In the genomic region with DNA sequence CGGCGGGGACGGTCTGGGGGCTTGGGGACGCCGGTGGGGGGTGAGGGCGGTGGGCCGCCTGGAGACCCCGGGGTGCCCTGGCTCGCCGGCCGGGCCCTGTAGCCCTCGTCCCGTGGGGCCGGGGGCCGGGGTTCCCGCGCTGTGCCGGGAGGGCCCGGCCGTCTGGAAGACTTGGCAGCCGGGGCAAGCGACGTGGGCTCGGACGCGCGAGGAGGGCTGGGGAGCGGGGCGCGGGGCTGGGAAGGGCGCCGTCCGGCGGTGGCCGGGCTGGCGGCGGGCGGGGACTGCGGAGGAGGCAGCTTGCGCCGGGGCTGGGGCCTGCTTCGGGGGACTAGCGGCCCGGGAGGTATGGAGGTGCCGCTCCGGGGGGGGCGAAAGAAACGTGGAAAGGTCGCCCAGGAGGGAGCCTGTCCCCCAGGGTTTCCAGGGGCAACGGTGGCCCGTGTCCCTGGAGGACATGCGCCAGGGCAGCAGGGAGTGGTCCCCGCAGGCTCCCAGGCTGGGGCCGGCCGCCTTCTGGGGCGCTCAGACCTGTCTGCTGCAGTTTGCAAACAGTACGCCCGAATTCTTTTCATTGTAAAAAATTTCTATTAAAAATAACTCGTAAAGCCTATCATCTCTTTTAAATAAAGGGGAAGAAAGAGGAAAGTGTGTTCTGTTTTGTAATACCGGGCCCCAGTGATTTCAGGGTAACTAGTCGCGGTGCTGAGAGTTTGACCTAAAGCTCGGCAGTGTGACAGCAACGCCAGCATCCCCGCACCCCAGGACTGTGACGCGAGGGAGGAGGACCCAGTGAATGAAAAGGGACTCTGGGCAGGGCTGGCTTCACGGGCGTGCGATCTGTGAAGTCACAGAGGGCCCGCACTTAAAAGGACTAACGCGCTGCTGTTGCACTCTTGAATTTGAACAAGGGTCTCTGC, we compare ENCODE assay signal across 1 cellular context.
TF ChIP-seq lines count a peak whose summit lies in the region.

No MANE protein-coding gene starts in this region.

TF ChIP-seq in HepG2, 621 proteins besides CTCF, POLR2A, EP300 and RAD21 (continued from another document):
- TF ChIP-seq KLF15 (CRISPR knock-in tag; IDR thresholded peaks at IDR 0.05; ENCODE audit: borderline replicate concordance) (no peak), SRY (CRISPR knock-in tag; IDR thresholded peaks at IDR 0.05) (no peak), JDP2 (CRISPR knock-in tag; IDR thresholded peaks at IDR 0.05; ENCODE audit: borderline replicate concordance) (no peak), ZBTB26 (CRISPR knock-in tag; IDR thresholded peaks at IDR 0.05; ENCODE audit: borderline replicate concordance) (no peak), ZBTB3 (CRISPR knock-in tag; IDR thresholded peaks at IDR 0.05; ENCODE audit: borderline replicate concordance, low read depth) (no peak), ZNF605 (CRISPR knock-in tag; IDR thresholded peaks at IDR 0.05) (no peak), ZBTB20 (CRISPR knock-in tag; IDR thresholded peaks at IDR 0.05; ENCODE audit: borderline replicate concordance, low read depth) (no peak), ZNF143 (CRISPR knock-in tag; IDR thresholded peaks at IDR 0.05) (no peak), TARDBP (CRISPR knock-in tag; IDR thresholded peaks at IDR 0.05) (no peak), SMARCC2 (IDR thresholded peaks at IDR 0.05) (no peak), ZNF615 (CRISPR knock-in tag; IDR thresholded peaks at IDR 0.05; ENCODE audit: borderline replicate concordance) (no peak), GLI4 (CRISPR knock-in tag; IDR thresholded peaks at IDR 0.05; ENCODE audit: borderline replicate concordance) (no peak), MTF2 (CRISPR knock-in tag; IDR thresholded peaks at IDR 0.05; ENCODE audit: borderline replicate concordance) (no peak), ZFX (CRISPR knock-in tag; IDR thresholded peaks at IDR 0.05; ENCODE audit: low read depth) (peak; percentile 10; the same call in 1 of the 2 replicates), DDIT3 (CRISPR knock-in tag; IDR thresholded peaks at IDR 0.05) (no peak), PPARG (CRISPR knock-in tag; conservative IDR thresholded peaks at IDR 0.05) (no peak), AGO2 (optimal IDR thresholded peaks at IDR 0.05; ENCODE audit: low read depth, low read length) (no peak), IKZF1 (IDR thresholded peaks at IDR 0.05) (no peak), ZNF10 (CRISPR knock-in tag; IDR thresholded peaks at IDR 0.05; ENCODE audit: borderline replicate concordance, low read depth) (no peak), BCL6 (CRISPR knock-in tag; IDR thresholded peaks at IDR 0.05) (no peak), ZNF781 (CRISPR knock-in tag; IDR thresholded peaks at IDR 0.05; ENCODE audit: borderline replicate concordance, not compliant biosample characterization) (no peak), ZBTB38 (CRISPR knock-in tag; IDR thresholded peaks at IDR 0.05) (no peak), CEBPG (CRISPR knock-in tag; IDR thresholded peaks at IDR 0.05) (no peak), MEIS2 (CRISPR knock-in tag; IDR thresholded peaks at IDR 0.05) (no peak), MLLT10 (CRISPR knock-in tag; IDR thresholded peaks at IDR 0.05) (no peak), ZNF619 (CRISPR knock-in tag; IDR thresholded peaks at IDR 0.05) (no peak)
- TF ChIP-seq, protein P1, sequence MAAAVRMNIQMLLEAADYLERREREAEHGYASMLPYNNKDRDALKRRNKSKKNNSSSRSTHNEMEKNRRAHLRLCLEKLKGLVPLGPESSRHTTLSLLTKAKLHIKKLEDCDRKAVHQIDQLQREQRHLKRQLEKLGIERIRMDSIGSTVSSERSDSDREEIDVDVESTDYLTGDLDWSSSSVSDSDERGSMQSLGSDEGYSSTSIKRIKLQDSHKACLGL (CRISPR knock-in tag; IDR thresholded peaks at IDR 0.05) = peak; percentile 45; the same call in 1 of the 2 replicates
- TF ChIP-seq, protein P2, sequence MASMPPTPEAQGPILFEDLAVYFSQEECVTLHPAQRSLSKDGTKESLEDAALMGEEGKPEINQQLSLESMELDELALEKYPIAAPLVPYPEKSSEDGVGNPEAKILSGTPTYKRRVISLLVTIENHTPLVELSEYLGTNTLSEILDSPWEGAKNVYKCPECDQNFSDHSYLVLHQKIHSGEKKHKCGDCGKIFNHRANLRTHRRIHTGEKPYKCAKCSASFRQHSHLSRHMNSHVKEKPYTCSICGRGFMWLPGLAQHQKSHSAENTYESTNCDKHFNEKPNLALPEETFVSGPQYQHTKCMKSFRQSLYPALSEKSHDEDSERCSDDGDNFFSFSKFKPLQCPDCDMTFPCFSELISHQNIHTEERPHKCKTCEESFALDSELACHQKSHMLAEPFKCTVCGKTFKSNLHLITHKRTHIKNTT (CRISPR knock-in tag; IDR thresholded peaks at IDR 0.05) = no peak
- TF ChIP-seq, protein P3, sequence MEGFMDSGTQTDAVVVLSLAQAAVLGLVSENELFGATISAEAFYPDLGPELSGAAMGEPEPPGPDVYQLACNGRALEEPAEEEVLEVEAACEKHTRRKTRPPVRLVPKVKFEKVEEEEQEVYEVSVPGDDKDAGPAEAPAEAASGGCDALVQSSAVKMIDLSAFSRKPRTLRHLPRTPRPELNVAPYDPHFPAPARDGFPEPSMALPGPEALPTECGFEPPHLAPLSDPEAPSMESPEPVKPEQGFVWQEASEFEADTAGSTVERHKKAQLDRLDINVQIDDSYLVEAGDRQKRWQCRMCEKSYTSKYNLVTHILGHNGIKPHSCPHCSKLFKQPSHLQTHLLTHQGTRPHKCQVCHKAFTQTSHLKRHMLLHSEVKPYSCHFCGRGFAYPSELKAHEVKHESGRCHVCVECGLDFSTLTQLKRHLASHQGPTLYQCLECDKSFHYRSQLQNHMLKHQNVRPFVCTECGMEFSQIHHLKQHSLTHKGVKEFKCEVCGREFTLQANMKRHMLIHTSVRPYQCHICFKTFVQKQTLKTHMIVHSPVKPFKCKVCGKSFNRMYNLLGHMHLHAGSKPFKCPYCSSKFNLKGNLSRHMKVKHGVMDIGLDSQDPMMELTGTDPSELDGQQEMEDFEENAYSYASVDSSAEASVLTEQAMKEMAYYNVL (CRISPR knock-in tag; IDR thresholded peaks at IDR 0.05; ENCODE audit: borderline replicate concordance) = no peak
- TF ChIP-seq, protein P4, sequence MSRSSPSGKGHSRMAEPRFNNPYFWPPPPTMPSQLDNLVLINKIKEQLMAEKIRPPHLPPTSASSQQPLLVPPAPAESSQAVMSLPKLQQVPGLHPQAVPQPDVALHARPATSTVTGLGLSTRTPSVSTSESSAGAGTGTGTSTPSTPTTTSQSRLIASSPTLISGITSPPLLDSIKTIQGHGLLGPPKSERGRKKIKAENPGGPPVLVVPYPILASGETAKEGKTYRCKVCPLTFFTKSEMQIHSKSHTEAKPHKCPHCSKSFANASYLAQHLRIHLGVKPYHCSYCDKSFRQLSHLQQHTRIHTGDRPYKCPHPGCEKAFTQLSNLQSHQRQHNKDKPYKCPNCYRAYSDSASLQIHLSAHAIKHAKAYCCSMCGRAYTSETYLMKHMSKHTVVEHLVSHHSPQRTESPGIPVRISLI (CRISPR knock-in tag; IDR thresholded peaks at IDR 0.05; ENCODE audit: borderline replicate concordance) = no peak
- TF ChIP-seq, protein P5, sequence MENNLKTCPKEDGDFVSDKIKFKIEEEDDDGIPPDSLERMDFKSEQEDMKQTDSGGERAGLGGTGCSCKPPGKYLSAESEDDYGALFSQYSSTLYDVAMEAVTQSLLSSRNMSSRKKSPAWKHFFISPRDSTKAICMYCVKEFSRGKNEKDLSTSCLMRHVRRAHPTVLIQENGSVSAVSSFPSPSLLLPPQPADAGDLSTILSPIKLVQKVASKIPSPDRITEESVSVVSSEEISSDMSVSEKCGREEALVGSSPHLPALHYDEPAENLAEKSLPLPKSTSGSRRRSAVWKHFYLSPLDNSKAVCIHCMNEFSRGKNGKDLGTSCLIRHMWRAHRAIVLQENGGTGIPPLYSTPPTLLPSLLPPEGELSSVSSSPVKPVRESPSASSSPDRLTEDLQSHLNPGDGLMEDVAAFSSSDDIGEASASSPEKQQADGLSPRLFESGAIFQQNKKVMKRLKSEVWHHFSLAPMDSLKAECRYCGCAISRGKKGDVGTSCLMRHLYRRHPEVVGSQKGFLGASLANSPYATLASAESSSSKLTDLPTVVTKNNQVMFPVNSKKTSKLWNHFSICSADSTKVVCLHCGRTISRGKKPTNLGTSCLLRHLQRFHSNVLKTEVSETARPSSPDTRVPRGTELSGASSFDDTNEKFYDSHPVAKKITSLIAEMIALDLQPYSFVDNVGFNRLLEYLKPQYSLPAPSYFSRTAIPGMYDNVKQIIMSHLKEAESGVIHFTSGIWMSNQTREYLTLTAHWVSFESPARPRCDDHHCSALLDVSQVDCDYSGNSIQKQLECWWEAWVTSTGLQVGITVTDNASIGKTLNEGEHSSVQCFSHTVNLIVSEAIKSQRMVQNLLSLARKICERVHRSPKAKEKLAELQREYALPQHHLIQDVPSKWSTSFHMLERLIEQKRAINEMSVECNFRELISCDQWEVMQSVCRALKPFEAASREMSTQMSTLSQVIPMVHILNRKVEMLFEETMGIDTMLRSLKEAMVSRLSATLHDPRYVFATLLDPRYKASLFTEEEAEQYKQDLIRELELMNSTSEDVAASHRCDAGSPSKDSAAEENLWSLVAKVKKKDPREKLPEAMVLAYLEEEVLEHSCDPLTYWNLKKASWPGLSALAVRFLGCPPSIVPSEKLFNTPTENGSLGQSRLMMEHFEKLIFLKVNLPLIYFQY (CRISPR knock-in tag; IDR thresholded peaks at IDR 0.05; ENCODE audit: borderline replicate concordance) = no peak
- TF ChIP-seq, protein P6, sequence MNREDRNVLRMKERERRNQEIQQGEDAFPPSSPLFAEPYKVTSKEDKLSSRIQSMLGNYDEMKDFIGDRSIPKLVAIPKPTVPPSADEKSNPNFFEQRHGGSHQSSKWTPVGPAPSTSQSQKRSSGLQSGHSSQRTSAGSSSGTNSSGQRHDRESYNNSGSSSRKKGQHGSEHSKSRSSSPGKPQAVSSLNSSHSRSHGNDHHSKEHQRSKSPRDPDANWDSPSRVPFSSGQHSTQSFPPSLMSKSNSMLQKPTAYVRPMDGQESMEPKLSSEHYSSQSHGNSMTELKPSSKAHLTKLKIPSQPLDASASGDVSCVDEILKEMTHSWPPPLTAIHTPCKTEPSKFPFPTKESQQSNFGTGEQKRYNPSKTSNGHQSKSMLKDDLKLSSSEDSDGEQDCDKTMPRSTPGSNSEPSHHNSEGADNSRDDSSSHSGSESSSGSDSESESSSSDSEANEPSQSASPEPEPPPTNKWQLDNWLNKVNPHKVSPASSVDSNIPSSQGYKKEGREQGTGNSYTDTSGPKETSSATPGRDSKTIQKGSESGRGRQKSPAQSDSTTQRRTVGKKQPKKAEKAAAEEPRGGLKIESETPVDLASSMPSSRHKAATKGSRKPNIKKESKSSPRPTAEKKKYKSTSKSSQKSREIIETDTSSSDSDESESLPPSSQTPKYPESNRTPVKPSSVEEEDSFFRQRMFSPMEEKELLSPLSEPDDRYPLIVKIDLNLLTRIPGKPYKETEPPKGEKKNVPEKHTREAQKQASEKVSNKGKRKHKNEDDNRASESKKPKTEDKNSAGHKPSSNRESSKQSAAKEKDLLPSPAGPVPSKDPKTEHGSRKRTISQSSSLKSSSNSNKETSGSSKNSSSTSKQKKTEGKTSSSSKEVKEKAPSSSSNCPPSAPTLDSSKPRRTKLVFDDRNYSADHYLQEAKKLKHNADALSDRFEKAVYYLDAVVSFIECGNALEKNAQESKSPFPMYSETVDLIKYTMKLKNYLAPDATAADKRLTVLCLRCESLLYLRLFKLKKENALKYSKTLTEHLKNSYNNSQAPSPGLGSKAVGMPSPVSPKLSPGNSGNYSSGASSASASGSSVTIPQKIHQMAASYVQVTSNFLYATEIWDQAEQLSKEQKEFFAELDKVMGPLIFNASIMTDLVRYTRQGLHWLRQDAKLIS (CRISPR knock-in tag; IDR thresholded peaks at IDR 0.05) = no peak
- TF ChIP-seq, protein P7, sequence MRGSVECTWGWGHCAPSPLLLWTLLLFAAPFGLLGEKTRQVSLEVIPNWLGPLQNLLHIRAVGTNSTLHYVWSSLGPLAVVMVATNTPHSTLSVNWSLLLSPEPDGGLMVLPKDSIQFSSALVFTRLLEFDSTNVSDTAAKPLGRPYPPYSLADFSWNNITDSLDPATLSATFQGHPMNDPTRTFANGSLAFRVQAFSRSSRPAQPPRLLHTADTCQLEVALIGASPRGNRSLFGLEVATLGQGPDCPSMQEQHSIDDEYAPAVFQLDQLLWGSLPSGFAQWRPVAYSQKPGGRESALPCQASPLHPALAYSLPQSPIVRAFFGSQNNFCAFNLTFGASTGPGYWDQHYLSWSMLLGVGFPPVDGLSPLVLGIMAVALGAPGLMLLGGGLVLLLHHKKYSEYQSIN (CRISPR knock-in tag; IDR thresholded peaks at IDR 0.05; ENCODE audit: borderline replicate concordance) = no peak
